In the genomic region with DNA sequence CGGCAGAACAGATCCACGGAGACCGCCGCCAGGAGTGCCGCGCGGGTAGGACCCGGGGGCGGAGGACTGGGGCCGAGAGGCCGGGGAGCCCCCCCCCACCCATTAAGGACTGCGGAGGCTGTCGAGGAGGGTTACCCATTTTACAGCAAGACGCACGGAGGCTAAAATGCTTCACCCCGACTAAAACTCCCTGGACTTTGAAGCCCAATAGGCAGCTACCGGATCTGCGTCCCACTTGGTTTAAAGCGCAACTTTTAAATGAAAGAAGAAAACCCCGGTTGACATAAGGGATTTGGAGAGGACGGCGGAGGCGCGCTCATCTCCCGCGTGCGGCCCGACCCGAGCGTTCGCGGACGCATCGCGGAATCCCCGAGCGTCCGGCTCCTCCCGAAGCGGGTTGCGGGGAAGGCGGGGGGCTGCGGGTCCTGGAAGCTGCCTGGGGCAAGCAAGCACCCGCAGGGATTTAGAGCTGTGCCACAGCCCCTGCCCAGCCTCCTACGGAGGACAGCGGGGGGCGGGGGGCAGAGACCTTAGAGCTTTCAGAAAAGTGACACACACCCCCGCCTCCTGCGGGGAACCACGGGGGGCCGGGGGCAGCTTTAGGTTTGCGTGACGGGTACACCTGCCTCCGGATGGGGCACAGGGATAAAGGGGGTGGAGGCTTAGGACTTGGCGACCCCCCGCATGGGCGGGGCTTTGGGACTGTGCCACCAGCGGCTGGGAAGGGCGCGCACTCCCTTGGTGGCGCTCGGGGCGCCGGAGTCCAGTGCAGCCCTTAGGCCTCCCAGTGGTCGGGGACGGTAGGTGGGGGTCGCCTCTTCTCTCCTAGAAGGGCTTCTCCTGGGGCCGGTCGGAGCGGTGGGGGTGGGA, we compare ENCODE assay signal across 8 cellular contexts. TPM values are rescaled to one million over a fixed set of nuclear protein-coding genes. Genes with fewer than 3 reads are reported as not detected.
DNase-seq lines count a peak whose midpoint lies in the region; ATAC-seq, FAIRE-seq and TF ChIP-seq lines count a peak whose summit lies in the region.

No MANE protein-coding gene starts in this region.

- no peak for ATAC-seq in HG02870 (IDR thresholded peaks at IDR 0.05; ENCODE audit: unreplicated experiment)

- no peak for TF ChIP-seq POLR2A in lower leg skin (IDR thresholded peaks at IDR 0.05)

- no peaks in the 10 kb centered on the region for H3K27me3 ChIP-seq in bronchial epithelial cell (ENCODE audit: control insufficient read depth, insufficient read depth, low read length)

- in situ Hi-C loops in ACHN (cut with HindIII; ENCODE audit: low pct_ligation_motif_present, low pct_unique_long_range_greater_than_20kb, low sequenced_read_pairs): no loop called here

- peak overlapping the region; percentile 76 for H3K4me3 ChIP-seq in bronchial epithelial cell (ENCODE audit: low read depth, low read length)
- peak overlapping the region; percentile 16 for H3K4me3 ChIP-seq in lower leg skin (ENCODE audit: low read depth, poor library complexity, severe bottlenecking)

- peaks cover 20% of the 10 kb centered on the region for H3K36me3 ChIP-seq in bronchial epithelial cell (ENCODE audit: control insufficient read depth, insufficient read depth, low read length)

- WGBS in lower leg skin, 2 donors: 0 to 2% methylated on average over 55 to 66 of the region's 70 CpGs

- DNase-seq in ACHN: peak; percentile 72
- peak; percentile 48 for DNase-seq in HPDE6-E6E7 (ENCODE audit: extremely low spot score)
- DNase-seq in bronchial epithelial cell (ENCODE audit: low read depth): peak; percentile 59
- no peak for DNase-seq in lower leg skin (ENCODE audit: low spot score in 2 of 2)
- DNase-seq in NCI-H345 treated with DMSO at 0.1 percent for 48 hours (lab: John Stamatoyannopoulos, UW; ENCODE audit: unreplicated experiment): no peak
- DNase-seq in nucleus accumbens (lab: John Stamatoyannopoulos, UW): no peak
- no peak for DNase-seq in cerebellar cortex (ENCODE audit: low spot score)

- FAIRE-seq in bronchial epithelial cell (lab: Jason Lieb, UNC): no peak

- intact Hi-C loops in lower leg skin (cut with DNase I; ENCODE audit: low total_unique reads): no loop called here

- TF ChIP-seq CTCF in bronchial epithelial cell (IDR thresholded peaks at IDR 0.05; ENCODE audit: insufficient read depth, low read length, severe bottlenecking) (peak; percentile 13), lower leg skin (IDR thresholded peaks at IDR 0.05) (no peak)

RNA-seq across cellular contexts. Expression of a gene that starts 0.8 kb away (rescaled TPM):
- total RNA-seq in bronchial epithelial cell (39.0 and 60.0 TPM in 2 replicates), lower leg skin (10 to 100 TPM; 31.7 to 72.7 (median 54.1) TPM)

Comparison
In these comparisons a context has a peak if more than half of its experiments do, and no peak if none do; other contexts are left out.
1. DNase-seq: peak in ACHN (single experiment), HPDE6-E6E7 (single experiment) and bronchial epithelial cell (single experiment); none in lower leg skin (0 of 2), NCI-H345 treated with DMSO at 0.1 percent for 48 hours (single experiment), nucleus accumbens (0 of 56) and cerebellar cortex (single experiment).